Comparison of ENCODE assay signal across 33 cellular contexts in the genomic region with DNA sequence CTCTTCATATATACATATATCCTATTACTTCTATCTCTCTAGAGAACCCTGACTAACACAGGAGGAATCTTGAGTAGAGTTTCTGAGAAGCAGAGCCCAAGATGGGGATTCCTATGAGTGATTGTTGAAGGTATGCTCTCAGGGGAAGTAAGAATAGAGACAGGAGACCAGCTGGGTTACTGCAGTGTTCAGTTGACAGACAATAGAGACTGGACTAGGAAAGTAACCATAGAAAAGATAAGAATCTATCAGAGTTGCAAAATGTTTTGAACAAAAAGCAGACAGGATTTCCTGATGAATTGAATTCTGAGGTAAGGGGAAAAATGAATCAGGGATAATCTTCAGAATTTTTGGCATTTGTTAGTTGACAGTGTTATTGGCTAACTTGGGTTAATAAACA. TPM values are rescaled to one million over a fixed set of nuclear protein-coding genes. Genes with fewer than 3 reads are reported as not detected.
"Had no signal": no experiment of that assay in that cellular context is flagged by ENCODE, and none has a peak within 500 bp of the region (broad histone marks: within the 10 kb centered on the region; RNA-seq: fewer than 3 reads in every experiment).

No MANE protein-coding gene starts in this region.

- H3K4me3 ChIP-seq: cardiac muscle cell, MG63, SJSA1 had no signal

- FAIRE-seq: astrocyte had no signal

- H3K4me1 ChIP-seq: SJSA1 had no signal

- H3K36me3 Mint-ChIP-seq: activated naive CD4-positive, alpha-beta T cell treated with anti-CD3 and anti-CD28 coated beads, Interleukin-2, amount 50 U/mL, for 72 hours; brain had no signal

- H3K27me3 ChIP-seq: cardiac muscle cell, MG63, SJSA1 had no signal

- H3K9ac ChIP-seq: KMS-11 had no signal

- H3K4me3 Mint-ChIP-seq: activated CD8-positive, alpha-beta T cell treated with anti-CD3 and anti-CD28 coated beads for 36 hours; activated T-cell treated with anti-CD3 and anti-CD28 coated beads, Interleukin-2, amount 50 U/mL, for 24 hours; activated T-helper 1 cell treated with anti-CD3 and anti-CD28 coated beads, Interleukin-12 subunit alpha, Interleukin-12 subunit beta, Interleukin-2, Interleukin-4 antibody, amounts not matched to agents 30 ng/mL and 10 ng/mL and 1 ng/mL, durations not matched to agents 14 hours and 24 hours and 36 hours; brain; T-helper 1 cell treated with Interleukin-12 subunit alpha and Interleukin-12 subunit beta and Interleukin-4 antibody, amounts not matched to agents 30 μg/mL and 1 μg/mL, for 36 hours had no signal

- H3K4me1 Mint-ChIP-seq: brain had no signal

- H3K27ac ChIP-seq: cardiac muscle cell, KMS-11, RWPE1, SJSA1 had no signal

- ATAC-seq: activated CD4-positive, CD25-positive, alpha-beta regulatory T cell treated with anti-CD3 and anti-CD28 coated beads, Interleukin-2, amount 50 U/mL, for 24 hours; activated CD8-positive, alpha-beta T cell treated with anti-CD3 and anti-CD28 coated beads for 36 hours; activated naive CD4-positive, alpha-beta T cell treated with anti-CD3 and anti-CD28 coated beads, Interleukin-2, amount 50 U/mL, for 72 hours; Panc1; SK-N-SH treated with all-trans-retinoic acid at 6 μM for 48 hours had no signal

- H3K4me2 ChIP-seq: KMS-11 had no signal

- H3K27ac Mint-ChIP-seq: activated CD8-positive, alpha-beta T cell treated with anti-CD3 and anti-CD28 coated beads for 36 hours; activated naive CD4-positive, alpha-beta T cell treated with anti-CD3 and anti-CD28 coated beads, Interleukin-2, amount 50 U/mL, for 72 hours; activated T-cell treated with anti-CD3 and anti-CD28 coated beads, Interleukin-2, amount 50 U/mL, for 24 hours; activated T-helper 1 cell treated with anti-CD3 and anti-CD28 coated beads, Interleukin-12 subunit alpha, Interleukin-12 subunit beta, Interleukin-2, Interleukin-4 antibody, amounts not matched to agents 30 ng/mL and 10 ng/mL and 1 ng/mL, durations not matched to agents 14 hours and 24 hours and 36 hours; brain; T-helper 1 cell treated with Interleukin-12 subunit alpha and Interleukin-12 subunit beta and Interleukin-4 antibody, amounts not matched to agents 30 μg/mL and 1 μg/mL, for 36 hours had no signal

- DNase-seq: activated CD4-positive, alpha-beta T cell treated with anti-CD3 and anti-CD28 coated beads for 4 hours; activated CD8-positive, alpha-beta memory T cell treated with anti-CD3 and anti-CD28 coated beads, Interleukin-2, amount 50 U/mL, for 48 hours; activated CD8-positive, alpha-beta T cell treated with anti-CD3 and anti-CD28 coated beads for 36 hours; activated effector memory CD4-positive, alpha-beta T cell treated with anti-CD3 and anti-CD28 coated beads, Interleukin-2, amount 50 U/mL, for 16 hours; activated naive CD4-positive, alpha-beta T cell treated with Interleukin-2 at 50 U/mL for 16 hours; activated T-cell treated with anti-CD3 and anti-CD28 coated beads, Interleukin-2, amount 50 U/mL, for 24 hours; amygdala; MG63; MV-4-11; NCI-H1105; NCI-H1436; NCI-H1694 treated with DMSO at 0.1 percent for 48 hours; NCI-H2029 treated with DMSO at 0.1 percent for 48 hours; NCI-H345; NCI-H510A; NCI-H526 treated with DMSO at 0.1 percent for 48 hours; NCI-H82; NK-92 treated with Interleukin-12 subunit alpha and Interleukin-12 subunit beta, amount 100 ng/mL, for 24 hours; OCI-M1; SHP77; SW 1271 had no signal

- H3K9me3 Mint-ChIP-seq: activated CD8-positive, alpha-beta T cell treated with anti-CD3 and anti-CD28 coated beads for 36 hours; activated naive CD4-positive, alpha-beta T cell treated with anti-CD3 and anti-CD28 coated beads, Interleukin-2, amount 50 U/mL, for 72 hours; activated T-cell treated with anti-CD3 and anti-CD28 coated beads, Interleukin-2, amount 50 U/mL, for 24 hours; activated T-helper 1 cell treated with anti-CD3 and anti-CD28 coated beads, Interleukin-12 subunit alpha, Interleukin-12 subunit beta, Interleukin-2, Interleukin-4 antibody, amounts not matched to agents 30 ng/mL and 10 ng/mL and 1 ng/mL, durations not matched to agents 14 hours and 24 hours and 36 hours; brain; T-helper 1 cell treated with Interleukin-12 subunit alpha and Interleukin-12 subunit beta and Interleukin-4 antibody, amounts not matched to agents 30 μg/mL and 1 μg/mL, for 36 hours had no signal

- H3K36me3 ChIP-seq: cardiac muscle cell, MG63, SJSA1 had no signal

- H3K9me3 ChIP-seq: MG63, SJSA1 had no signal

RNA-seq across cellular contexts. Expression of gene SLC17A6, which starts 54.4 kb away (rescaled TPM):
- total RNA-seq: activated CD8-positive, alpha-beta T cell treated with anti-CD3 and anti-CD28 coated beads for 36 hours; activated naive CD4-positive, alpha-beta T cell treated with anti-CD3 and anti-CD28 coated beads, Interleukin-2, amount 50 U/mL, for 72 hours; activated T-helper 1 cell treated with anti-CD3 and anti-CD28 coated beads, Interleukin-12 subunit alpha, Interleukin-12 subunit beta, Interleukin-2, Interleukin-4 antibody, amounts not matched to agents 30 ng/mL and 10 ng/mL and 1 ng/mL, durations not matched to agents 14 hours and 24 hours and 36 hours; astrocyte; cardiac muscle cell; SJSA1 had no signal
- polyA plus RNA-seq: cardiac muscle cell had no signal
